ENCODE assay signal across 1 cellular context in genomic region chr7:100641860-100642533, GRCh38.
TF ChIP-seq lines count a peak whose summit lies in the region.

No MANE protein-coding gene starts in this region.

TF ChIP-seq in K562, 482 proteins besides CTCF, POLR2A, EP300 and RAD21 (continues in another document):
- TF ChIP-seq KDM1A (IDR thresholded peaks at IDR 0.05) (no peak), ZSCAN29 (IDR thresholded peaks at IDR 0.05) (0 out of 2 replicates have a peak, but pooled peaks have one; percentile 56), NFRKB (IDR thresholded peaks at IDR 0.05; ENCODE audit: low read depth) (peak; percentile 69), HDAC8 (tag; IDR thresholded peaks at IDR 0.05) (no peak), ZNF280B (CRISPR knock-in tag; IDR thresholded peaks at IDR 0.05) (no peak), NR2C2 (CRISPR knock-in tag; IDR thresholded peaks at IDR 0.05) (no peak), NR2C2 (tag; IDR thresholded peaks at IDR 0.05) (no peak), PHTF2 (CRISPR knock-in tag; IDR thresholded peaks at IDR 0.05) (no peak), ESRRA (IDR thresholded peaks at IDR 0.05; ENCODE audit: borderline replicate concordance, low read depth) (no peak), RBBP5 (IDR thresholded peaks at IDR 0.05; ENCODE audit: borderline replicate concordance, insufficient read depth, low read length, poor library complexity, severe bottlenecking) (peak; percentile 48), RFX1 (IDR thresholded peaks at IDR 0.05) (no peak), TFAP4 (CRISPR knock-in tag; IDR thresholded peaks at IDR 0.05; ENCODE audit: borderline replicate concordance) (peak; percentile 69), E2F3 (CRISPR knock-in tag; IDR thresholded peaks at IDR 0.05) (0 out of 2 replicates have a peak, but pooled peaks have one; percentile 30), CREB3 (tag; conservative IDR thresholded peaks at IDR 0.05; ENCODE audit: low read depth) (0 out of 2 replicates have a peak, but pooled peaks have one; percentile 38), ZNF263 (CRISPR knock-in tag; IDR thresholded peaks at IDR 0.05; ENCODE audit: borderline replicate concordance) (peak; percentile 85), RERE (CRISPR knock-in tag; IDR thresholded peaks at IDR 0.05; ENCODE audit: borderline replicate concordance) (no peak), ATF3 (IDR thresholded peaks at IDR 0.05) (no peak), ATF3 (CRISPR knock-in tag; conservative IDR thresholded peaks at IDR 0.05) (0 out of 2 replicates have a peak, but pooled peaks have one; percentile 23), SIN3A (IDR thresholded peaks at IDR 0.05; ENCODE audit: borderline replicate concordance in 2 of 2, control insufficient read depth in 1 of 2, low read depth in 2 of 2, low read length in 2 of 2) (peak; percentile 10 to 61; a peak in 2 of 4 replicates), JUND (IDR thresholded peaks at IDR 0.05; ENCODE audit: borderline replicate concordance, low read depth, low read length) (no peak), JUND (tag; IDR thresholded peaks at IDR 0.05; ENCODE audit: borderline replicate concordance, low read depth, low read length) (no peak), KHSRP (IDR thresholded peaks at IDR 0.05) (no peak), POU5F1 (IDR thresholded peaks at IDR 0.05; ENCODE audit: borderline replicate concordance, low read depth, low read length, partially characterized antibody) (no peak), POLR3A (IDR thresholded peaks at IDR 0.05; ENCODE audit: borderline replicate concordance, extremely low read depth, insufficient read depth, insufficient read length) (no peak), TEAD2 (tag; IDR thresholded peaks at IDR 0.05) (peak; percentile 66; the same call in 1 of the 2 replicates), CXXC5 (CRISPR knock-in tag; IDR thresholded peaks at IDR 0.05) (no peak; the same call in 1 of the 2 replicates), CREB5 (CRISPR knock-in tag; IDR thresholded peaks at IDR 0.05) (no peak), ZNF395 (CRISPR knock-in tag; IDR thresholded peaks at IDR 0.05) (peak; percentile 56), SMAD4 (CRISPR knock-in tag; conservative IDR thresholded peaks at IDR 0.05) (no peak), U2AF2 (optimal IDR thresholded peaks at IDR 0.05; ENCODE audit: low read depth, low read length) (no peak)
- TF ChIP-seq, protein P1, sequence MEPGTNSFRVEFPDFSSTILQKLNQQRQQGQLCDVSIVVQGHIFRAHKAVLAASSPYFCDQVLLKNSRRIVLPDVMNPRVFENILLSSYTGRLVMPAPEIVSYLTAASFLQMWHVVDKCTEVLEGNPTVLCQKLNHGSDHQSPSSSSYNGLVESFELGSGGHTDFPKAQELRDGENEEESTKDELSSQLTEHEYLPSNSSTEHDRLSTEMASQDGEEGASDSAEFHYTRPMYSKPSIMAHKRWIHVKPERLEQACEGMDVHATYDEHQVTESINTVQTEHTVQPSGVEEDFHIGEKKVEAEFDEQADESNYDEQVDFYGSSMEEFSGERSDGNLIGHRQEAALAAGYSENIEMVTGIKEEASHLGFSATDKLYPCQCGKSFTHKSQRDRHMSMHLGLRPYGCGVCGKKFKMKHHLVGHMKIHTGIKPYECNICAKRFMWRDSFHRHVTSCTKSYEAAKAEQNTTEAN (CRISPR knock-in tag; IDR thresholded peaks at IDR 0.05): no peak
- TF ChIP-seq, protein P2, sequence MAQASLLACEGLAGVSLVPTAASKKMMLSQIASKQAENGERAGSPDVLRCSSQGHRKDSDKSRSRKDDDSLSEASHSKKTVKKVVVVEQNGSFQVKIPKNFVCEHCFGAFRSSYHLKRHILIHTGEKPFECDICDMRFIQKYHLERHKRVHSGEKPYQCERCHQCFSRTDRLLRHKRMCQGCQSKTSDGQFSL (CRISPR knock-in tag; IDR thresholded peaks at IDR 0.05): no peak
- TF ChIP-seq, protein P2 (tag; IDR thresholded peaks at IDR 0.05): no peak
- TF ChIP-seq, protein P3, sequence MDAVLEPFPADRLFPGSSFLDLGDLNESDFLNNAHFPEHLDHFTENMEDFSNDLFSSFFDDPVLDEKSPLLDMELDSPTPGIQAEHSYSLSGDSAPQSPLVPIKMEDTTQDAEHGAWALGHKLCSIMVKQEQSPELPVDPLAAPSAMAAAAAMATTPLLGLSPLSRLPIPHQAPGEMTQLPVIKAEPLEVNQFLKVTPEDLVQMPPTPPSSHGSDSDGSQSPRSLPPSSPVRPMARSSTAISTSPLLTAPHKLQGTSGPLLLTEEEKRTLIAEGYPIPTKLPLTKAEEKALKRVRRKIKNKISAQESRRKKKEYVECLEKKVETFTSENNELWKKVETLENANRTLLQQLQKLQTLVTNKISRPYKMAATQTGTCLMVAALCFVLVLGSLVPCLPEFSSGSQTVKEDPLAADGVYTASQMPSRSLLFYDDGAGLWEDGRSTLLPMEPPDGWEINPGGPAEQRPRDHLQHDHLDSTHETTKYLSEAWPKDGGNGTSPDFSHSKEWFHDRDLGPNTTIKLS (IDR thresholded peaks at IDR 0.05; ENCODE audit: borderline replicate concordance, low read depth): no peak
- TF ChIP-seq, protein P4, sequence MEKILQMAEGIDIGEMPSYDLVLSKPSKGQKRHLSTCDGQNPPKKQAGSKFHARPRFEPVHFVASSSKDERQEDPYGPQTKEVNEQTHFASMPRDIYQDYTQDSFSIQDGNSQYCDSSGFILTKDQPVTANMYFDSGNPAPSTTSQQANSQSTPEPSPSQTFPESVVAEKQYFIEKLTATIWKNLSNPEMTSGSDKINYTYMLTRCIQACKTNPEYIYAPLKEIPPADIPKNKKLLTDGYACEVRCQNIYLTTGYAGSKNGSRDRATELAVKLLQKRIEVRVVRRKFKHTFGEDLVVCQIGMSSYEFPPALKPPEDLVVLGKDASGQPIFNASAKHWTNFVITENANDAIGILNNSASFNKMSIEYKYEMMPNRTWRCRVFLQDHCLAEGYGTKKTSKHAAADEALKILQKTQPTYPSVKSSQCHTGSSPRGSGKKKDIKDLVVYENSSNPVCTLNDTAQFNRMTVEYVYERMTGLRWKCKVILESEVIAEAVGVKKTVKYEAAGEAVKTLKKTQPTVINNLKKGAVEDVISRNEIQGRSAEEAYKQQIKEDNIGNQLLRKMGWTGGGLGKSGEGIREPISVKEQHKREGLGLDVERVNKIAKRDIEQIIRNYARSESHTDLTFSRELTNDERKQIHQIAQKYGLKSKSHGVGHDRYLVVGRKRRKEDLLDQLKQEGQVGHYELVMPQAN (IDR thresholded peaks at IDR 0.05; ENCODE audit: borderline replicate concordance): 0 out of 2 replicates have a peak, but pooled peaks have one; percentile 32
- TF ChIP-seq, protein P5, sequence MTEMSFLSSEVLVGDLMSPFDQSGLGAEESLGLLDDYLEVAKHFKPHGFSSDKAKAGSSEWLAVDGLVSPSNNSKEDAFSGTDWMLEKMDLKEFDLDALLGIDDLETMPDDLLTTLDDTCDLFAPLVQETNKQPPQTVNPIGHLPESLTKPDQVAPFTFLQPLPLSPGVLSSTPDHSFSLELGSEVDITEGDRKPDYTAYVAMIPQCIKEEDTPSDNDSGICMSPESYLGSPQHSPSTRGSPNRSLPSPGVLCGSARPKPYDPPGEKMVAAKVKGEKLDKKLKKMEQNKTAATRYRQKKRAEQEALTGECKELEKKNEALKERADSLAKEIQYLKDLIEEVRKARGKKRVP (CRISPR knock-in tag; IDR thresholded peaks at IDR 0.05): no peak
- TF ChIP-seq, protein P6, sequence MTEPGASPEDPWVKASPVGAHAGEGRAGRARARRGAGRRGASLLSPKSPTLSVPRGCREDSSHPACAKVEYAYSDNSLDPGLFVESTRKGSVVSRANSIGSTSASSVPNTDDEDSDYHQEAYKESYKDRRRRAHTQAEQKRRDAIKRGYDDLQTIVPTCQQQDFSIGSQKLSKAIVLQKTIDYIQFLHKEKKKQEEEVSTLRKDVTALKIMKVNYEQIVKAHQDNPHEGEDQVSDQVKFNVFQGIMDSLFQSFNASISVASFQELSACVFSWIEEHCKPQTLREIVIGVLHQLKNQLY (CRISPR knock-in tag; conservative IDR thresholded peaks at IDR 0.05): no peak
